ENCODE assay signal across 1 cellular context in the genomic region with DNA sequence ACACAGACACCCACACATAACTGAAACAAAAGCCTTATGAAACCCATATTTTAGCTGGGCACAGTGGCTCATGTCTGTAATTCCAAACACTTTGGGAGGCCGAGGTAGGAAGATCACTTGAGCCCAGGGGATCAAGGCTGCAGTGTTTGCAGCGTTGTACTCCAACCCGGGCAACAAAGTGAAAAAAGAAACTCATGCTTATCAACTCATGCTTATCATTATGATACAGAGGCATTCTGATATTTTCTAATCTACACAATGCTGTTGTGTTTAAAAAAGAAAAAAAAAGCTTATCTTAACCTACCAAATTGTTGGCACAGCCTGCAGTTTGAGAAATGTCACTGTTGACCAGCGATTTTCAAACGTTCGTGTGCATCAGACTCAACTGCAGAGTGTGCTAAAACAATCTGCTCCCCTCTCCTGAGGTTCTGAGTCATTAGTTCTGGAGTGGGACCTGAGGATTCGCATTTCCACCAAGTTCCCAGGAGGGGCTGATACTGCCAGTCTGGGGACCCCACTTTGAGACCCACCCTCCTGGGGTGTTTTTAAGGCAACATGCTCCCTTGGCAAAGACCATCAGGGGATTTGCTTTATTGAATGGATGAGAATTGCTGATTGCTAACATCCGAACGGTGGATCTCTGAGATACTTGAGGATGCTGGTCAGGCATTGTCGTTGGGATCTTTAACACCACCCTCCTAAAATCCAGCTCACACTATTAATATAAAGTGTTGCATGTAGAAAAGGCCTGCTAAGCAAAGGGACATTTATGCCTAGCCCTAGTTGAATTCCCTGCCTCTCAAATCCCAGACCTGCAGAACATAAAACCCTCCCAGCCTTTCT.
TF ChIP-seq lines count a peak whose summit lies in the region.

No MANE protein-coding gene starts in this region.

TF ChIP-seq in WTC11, 78 proteins besides CTCF, POLR2A, EP300 and RAD21 (continued from another document):
- TF ChIP-seq, protein P1, sequence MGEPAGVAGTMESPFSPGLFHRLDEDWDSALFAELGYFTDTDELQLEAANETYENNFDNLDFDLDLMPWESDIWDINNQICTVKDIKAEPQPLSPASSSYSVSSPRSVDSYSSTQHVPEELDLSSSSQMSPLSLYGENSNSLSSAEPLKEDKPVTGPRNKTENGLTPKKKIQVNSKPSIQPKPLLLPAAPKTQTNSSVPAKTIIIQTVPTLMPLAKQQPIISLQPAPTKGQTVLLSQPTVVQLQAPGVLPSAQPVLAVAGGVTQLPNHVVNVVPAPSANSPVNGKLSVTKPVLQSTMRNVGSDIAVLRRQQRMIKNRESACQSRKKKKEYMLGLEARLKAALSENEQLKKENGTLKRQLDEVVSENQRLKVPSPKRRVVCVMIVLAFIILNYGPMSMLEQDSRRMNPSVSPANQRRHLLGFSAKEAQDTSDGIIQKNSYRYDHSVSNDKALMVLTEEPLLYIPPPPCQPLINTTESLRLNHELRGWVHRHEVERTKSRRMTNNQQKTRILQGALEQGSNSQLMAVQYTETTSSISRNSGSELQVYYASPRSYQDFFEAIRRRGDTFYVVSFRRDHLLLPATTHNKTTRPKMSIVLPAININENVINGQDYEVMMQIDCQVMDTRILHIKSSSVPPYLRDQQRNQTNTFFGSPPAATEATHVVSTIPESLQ (CRISPR knock-in tag; IDR thresholded peaks at IDR 0.05) = no peak
- TF ChIP-seq FOXJ3 (CRISPR knock-in tag; IDR thresholded peaks at IDR 0.05; ENCODE audit: borderline replicate concordance) (no peak), KAT7 (CRISPR knock-in tag; IDR thresholded peaks at IDR 0.05; ENCODE audit: borderline replicate concordance) (no peak), GRHL2 (CRISPR knock-in tag; IDR thresholded peaks at IDR 0.05; ENCODE audit: insufficient replicate concordance, severe bottlenecking) (no peak), ZNF423 (CRISPR knock-in tag; IDR thresholded peaks at IDR 0.05) (no peak), SMAD4 (CRISPR knock-in tag; IDR thresholded peaks at IDR 0.05) (no peak), HMGA2 (CRISPR knock-in tag; IDR thresholded peaks at IDR 0.05) (no peak)
- TF ChIP-seq, protein P2, sequence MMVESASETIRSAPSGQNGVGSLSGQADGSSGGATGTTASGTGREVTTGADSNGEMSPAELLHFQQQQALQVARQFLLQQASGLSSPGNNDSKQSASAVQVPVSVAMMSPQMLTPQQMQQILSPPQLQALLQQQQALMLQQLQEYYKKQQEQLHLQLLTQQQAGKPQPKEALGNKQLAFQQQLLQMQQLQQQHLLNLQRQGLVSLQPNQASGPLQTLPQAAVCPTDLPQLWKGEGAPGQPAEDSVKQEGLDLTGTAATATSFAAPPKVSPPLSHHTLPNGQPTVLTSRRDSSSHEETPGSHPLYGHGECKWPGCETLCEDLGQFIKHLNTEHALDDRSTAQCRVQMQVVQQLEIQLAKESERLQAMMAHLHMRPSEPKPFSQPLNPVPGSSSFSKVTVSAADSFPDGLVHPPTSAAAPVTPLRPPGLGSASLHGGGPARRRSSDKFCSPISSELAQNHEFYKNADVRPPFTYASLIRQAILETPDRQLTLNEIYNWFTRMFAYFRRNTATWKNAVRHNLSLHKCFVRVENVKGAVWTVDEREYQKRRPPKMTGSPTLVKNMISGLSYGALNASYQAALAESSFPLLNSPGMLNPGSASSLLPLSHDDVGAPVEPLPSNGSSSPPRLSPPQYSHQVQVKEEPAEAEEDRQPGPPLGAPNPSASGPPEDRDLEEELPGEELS (CRISPR knock-in tag; IDR thresholded peaks at IDR 0.05) = no peak
